Comparison of ENCODE assay signal across 25 cellular contexts in genomic region chr15:64748251-64748650, GRCh38. TPM values are rescaled to one million over a fixed set of nuclear protein-coding genes. Genes with fewer than 3 reads are reported as not detected.
"Had no signal": no experiment of that assay in that cellular context is flagged by ENCODE, and none has a peak within 500 bp of the region (broad histone marks: within the 10 kb centered on the region; RNA-seq: fewer than 3 reads in every experiment).

No MANE protein-coding gene starts in this region.

- ATAC-seq: left colon, natural killer cell, pancreas had no signal

- H3K36me3 Mint-ChIP-seq: activated CD4-positive, alpha-beta memory T cell treated with anti-CD3 and anti-CD28 coated beads for 36 hours; activated naive CD8-positive, alpha-beta T cell treated with anti-CD3 and anti-CD28 coated beads, Interleukin-2, amount 10 ng/mL, durations not matched to agents 7 days and 5 days; natural killer cell had no signal

- H3K9me3 ChIP-seq: heart right ventricle, neutrophil, pancreas, tibial nerve, vagina had no signal

- H3K4me3 ChIP-seq: coronary artery, lung, pancreas, tibial nerve, vagina had no signal

- H3K27ac ChIP-seq: epithelial cell of prostate, neutrophil, pancreas, tibial nerve, vagina had no signal

- H3K4me1 ChIP-seq: pancreas, vagina had no signal

- H3K4me3 Mint-ChIP-seq: activated CD4-positive, alpha-beta memory T cell treated with anti-CD3 and anti-CD28 coated beads for 36 hours; activated naive CD4-positive, alpha-beta T cell treated with anti-CD3 and anti-CD28 coated beads for 36 hours; activated naive CD8-positive, alpha-beta T cell treated with anti-CD3 and anti-CD28 coated beads, Interleukin-2, amount 10 ng/mL, durations not matched to agents 7 days and 5 days; natural killer cell; T-helper 1 cell treated with Interleukin-12 subunit alpha and Interleukin-12 subunit beta and Interleukin-4 antibody, amounts not matched to agents 30 μg/mL and 1 μg/mL, for 36 hours had no signal

- H3K27me3 ChIP-seq: heart right ventricle, pancreas, tibial nerve, vagina had no signal

- H3K4me1 Mint-ChIP-seq: activated naive CD8-positive, alpha-beta T cell treated with anti-CD3 and anti-CD28 coated beads, Interleukin-2, amount 10 ng/mL, durations not matched to agents 7 days and 5 days had no signal

- H3K36me3 ChIP-seq: neutrophil, pancreas, tibial nerve, vagina had no signal

- H3K27ac Mint-ChIP-seq: activated CD4-positive, alpha-beta memory T cell treated with anti-CD3 and anti-CD28 coated beads for 36 hours; activated naive CD4-positive, alpha-beta T cell treated with anti-CD3 and anti-CD28 coated beads for 36 hours; activated naive CD8-positive, alpha-beta T cell treated with anti-CD3 and anti-CD28 coated beads, Interleukin-2, amount 10 ng/mL, durations not matched to agents 7 days and 5 days; T-helper 1 cell treated with Interleukin-12 subunit alpha and Interleukin-12 subunit beta and Interleukin-4 antibody, amounts not matched to agents 30 μg/mL and 1 μg/mL, for 36 hours had no signal

- DNase-seq: activated CD4-positive, alpha-beta memory T cell treated with anti-CD3 and anti-CD28 coated beads for 36 hours; activated CD4-positive, alpha-beta T cell treated with anti-CD3 and anti-CD28 coated beads for 48 hours; activated CD4-positive, CD25-positive, alpha-beta regulatory T cell; activated naive CD4-positive, alpha-beta T cell treated with anti-CD3 and anti-CD28 coated beads for 36 hours; activated naive CD8-positive, alpha-beta T cell treated with anti-CD3 and anti-CD28 coated beads, Interleukin-2, amount 10 ng/mL, durations not matched to agents 7 days and 5 days; activated T-cell treated with anti-CD3 and anti-CD28 coated beads, Interleukin-2, amount 50 U/mL, for 48 hours; amniotic stem cell; cerebellar nuclear complex; islet precursor cell; left colon; natural killer cell; pancreas; stimulated activated CD4-positive, alpha-beta T cell treated with anti-CD3 and anti-CD28 coated beads, Interleukin-4, amount 100 ng/mL, for 24 hours; stimulated activated naive CD4-positive, alpha-beta T cell treated with Interleukin-2 at 50 U/mL for 16 hours; T1000 had no signal

- H3K9me3 Mint-ChIP-seq: activated CD4-positive, alpha-beta memory T cell treated with anti-CD3 and anti-CD28 coated beads for 36 hours; activated naive CD4-positive, alpha-beta T cell treated with anti-CD3 and anti-CD28 coated beads for 36 hours; activated naive CD8-positive, alpha-beta T cell treated with anti-CD3 and anti-CD28 coated beads, Interleukin-2, amount 10 ng/mL, durations not matched to agents 7 days and 5 days; natural killer cell; T-helper 1 cell treated with Interleukin-12 subunit alpha and Interleukin-12 subunit beta and Interleukin-4 antibody, amounts not matched to agents 30 μg/mL and 1 μg/mL, for 36 hours had no signal

RNA-seq across cellular contexts. Expression of gene RBPMS2, which starts 27.1 kb away (rescaled TPM):
- total RNA-seq: activated naive CD4-positive, alpha-beta T cell treated with anti-CD3 and anti-CD28 coated beads for 36 hours; activated naive CD8-positive, alpha-beta T cell treated with anti-CD3 and anti-CD28 coated beads, Interleukin-2, amount 10 ng/mL, durations not matched to agents 7 days and 5 days; bronchial epithelial cell; fibroblast of villous mesenchyme had no signal
